8 cellular contexts compared by ENCODE assay signal in genomic region chr2:28394331-28394877, GRCh38. TPM values are rescaled to one million over a fixed set of nuclear protein-coding genes. Genes with fewer than 3 reads are reported as not detected.
DNase-seq lines count a peak whose midpoint lies in the region; ATAC-seq and TF ChIP-seq lines count a peak whose summit lies in the region.

No MANE protein-coding gene starts in this region.

- peak overlapping the region; percentile 97 for H3K4me2 ChIP-seq in OCI-LY3 (ENCODE audit: low read length)

- H3K27me3 ChIP-seq in OCI-LY3 (ENCODE audit: low read depth, low read length), result peaks cover 25% of the 10 kb centered on the region
- H3K27me3 ChIP-seq in esophagus muscularis mucosa, result no peaks in the 10 kb centered on the region

- no peaks in the 10 kb centered on the region for H3K36me3 Mint-ChIP-seq in neural crest cell (ENCODE audit: low read depth)

- WGBS in esophagus muscularis mucosa, result under 1% methylated on average over 21 of the region's 21 CpGs

- TF ChIP-seq EP300 in esophagus muscularis mucosa (IDR thresholded peaks at IDR 0.05), result no peak

- H3K27ac ChIP-seq in OCI-LY3 (ENCODE audit: low read length) (no peak overlapping the region), esophagus muscularis mucosa (replicated peaks in 1 of 4) (peak overlapping the region; percentile 99 to 100 (median 100))

- ATAC-seq in GM21515 (IDR thresholded peaks at IDR 0.05; ENCODE audit: unreplicated experiment) (no peak), GM21576 (IDR thresholded peaks at IDR 0.05; ENCODE audit: unreplicated experiment) (no peak)

- H3K9me3 Mint-ChIP-seq in neural crest cell, result no peaks in the 10 kb centered on the region

- intact Hi-C loops in esophagus muscularis mucosa (cut with DNase I), result loop anchor here (2.0 to 10.0 kb wide), 2 partner anchors 504 to 620 kb away; partner anchors contain the start of genes BABAM2, MRPL33 and RBKS

- H3K9me3 ChIP-seq in OCI-LY3 (ENCODE audit: insufficient read depth, low read length), result no peaks in the 10 kb centered on the region
- H3K9me3 ChIP-seq in esophagus muscularis mucosa, result no peaks in the 10 kb centered on the region

- H3K9ac ChIP-seq in OCI-LY3 (ENCODE audit: low read length), result no peak overlapping the region

- no peaks in the 10 kb centered on the region for H3K36me3 ChIP-seq in OCI-LY3 (replicated peaks; ENCODE audit: low read depth, low read length)
- H3K36me3 ChIP-seq in esophagus muscularis mucosa, result peaks cover 0 to 33% (median 4%) of the 10 kb centered on the region in 4 donors

- H3K79me2 ChIP-seq in OCI-LY3 (ENCODE audit: low read length), result no peaks in the 10 kb centered on the region

- H3K4me1 ChIP-seq in OCI-LY3 (ENCODE audit: low read length) (peaks cover 5% of the 10 kb centered on the region; the same call in 1 of the 2 replicates), esophagus muscularis mucosa (peaks cover 28 to 47% (median 39%) of the 10 kb centered on the region in 4 donors)

- DNase-seq in EL (peak; percentile 54), esophagus muscularis mucosa (ENCODE audit: extremely low spot score) (no peak), neural crest cell (ENCODE audit: low read depth, low spot score) (no peak), DMS79 (lab: John Stamatoyannopoulos, UW) (no peak)
- no peak for DNase-seq in stimulated activated CD4-positive, alpha-beta T cell treated with anti-CD3 and anti-CD28 coated beads, Interleukin-15, amount 100 ng/mL, for 24 hours

- no peak overlapping the region for H3K27ac Mint-ChIP-seq in neural crest cell (ENCODE audit: unreplicated experiment)

- peaks cover 17% of the 10 kb centered on the region for H3K27me3 Mint-ChIP-seq in neural crest cell (ENCODE audit: low read depth)

- TF ChIP-seq CTCF in OCI-LY3 (IDR thresholded peaks at IDR 0.05; ENCODE audit: low read depth, low read length), result no peak
- no peak for TF ChIP-seq CTCF in esophagus muscularis mucosa (IDR thresholded peaks at IDR 0.05)
- TF ChIP-seq CTCF in neural crest cell (conservative IDR thresholded peaks at IDR 0.05), result no peak

- no peak overlapping the region for H2AFZ ChIP-seq in OCI-LY3 (ENCODE audit: low read depth, low read length)

- TF ChIP-seq POLR2A in esophagus muscularis mucosa (IDR thresholded peaks at IDR 0.05; ENCODE audit: low read depth), result no peak

- peak overlapping the region; percentile 76 for H3K4me3 Mint-ChIP-seq in neural crest cell

- H3K4me3 ChIP-seq in OCI-LY3 (ENCODE audit: low read length) (peak overlapping the region; percentile 83), esophagus muscularis mucosa (peak overlapping the region; percentile 86 to 98 (median 93))

- peaks cover 25% of the 10 kb centered on the region for H3K4me1 Mint-ChIP-seq in neural crest cell

- no peaks in the 10 kb centered on the region for H4K20me1 ChIP-seq in OCI-LY3 (ENCODE audit: insufficient read depth, low read length)

RNA-seq across cellular contexts. Expression of gene FOSL2, which starts 1.7 kb away (rescaled TPM):
- total RNA-seq in esophagus muscularis mucosa (100 to 1,000 TPM in 3 of 4 donors, 10 to 100 TPM in 1; 68.9 to 332 (median 176) TPM), neural crest cell (2.2 and 2.9 TPM in 2 replicates)

Comparison
In these comparisons a context has a peak if more than half of its experiments do, and no peak if none do; other contexts are left out.
1. RNA of gene FOSL2, which starts 1.7 kb away (total RNA-seq): 68.9 to 332 TPM in esophagus muscularis mucosa; 2.2 to 2.9 TPM in neural crest cell; every median in the first group is over 10 times any median in the second.